21 cellular contexts compared by ENCODE assay signal in genomic region chr2:55957142-55957541, GRCh38. TPM values are rescaled to one million over a fixed set of nuclear protein-coding genes. Genes with fewer than 3 reads are reported as not detected.
DNase-seq lines count a peak whose midpoint lies in the region; ATAC-seq, FAIRE-seq and TF ChIP-seq lines count a peak whose summit lies in the region.
"Had no signal": no experiment of that assay in that cellular context is flagged by ENCODE, and none has a peak within 500 bp of the region (broad histone marks: within the 10 kb centered on the region; RNA-seq: fewer than 3 reads in every experiment).

No MANE protein-coding gene starts in this region.

- ATAC-seq in RWPE2 (ENCODE audit: low read depth) (no peak), HG02623 (IDR thresholded peaks at IDR 0.05; ENCODE audit: unreplicated experiment) (no peak)
- ATAC-seq: Panc1 had no signal

- H3K27ac ChIP-seq in RWPE2 (ENCODE audit: poor library complexity, severe bottlenecking) (peak overlapping the region; percentile 87), small intestine (ENCODE audit: low read depth in 1 of 2, low read length in 1 of 2) (no peak overlapping the region)
- H3K27ac ChIP-seq: C4-2B, HL-60, SK-N-MC had no signal

- DNase-seq in RWPE2 (ENCODE audit: low spot score) (no peak), astrocyte of the cerebellum (ENCODE audit: low read depth) (peak; percentile 57), fibroblast of peridontal ligament (ENCODE audit: extremely low read depth) (peak; percentile 18), renal cortical epithelial cell (ENCODE audit: low read depth) (peak; percentile 64), small intestine (no peak), NOMO-1 treated with DMSO at 0.1 percent for 48 hours (lab: John Stamatoyannopoulos, UW; ENCODE audit: unreplicated experiment) (no peak)
- DNase-seq: AML-193, DND-41, IMR-90, NCI-H1048, NCI-H1436, NCI-H1930, NCI-H345, NCI-H524 treated with DMSO at 0.1 percent for 48 hours, SHP77 had no signal

- FAIRE-seq in small intestine (lab: Jason Lieb, UNC) = no peak
- FAIRE-seq: G401.6 had no signal

- in situ Hi-C loops in astrocyte of the cerebellum (cut with HindIII; ENCODE audit: low sequenced_read_pairs) = no loop called here

- H3K27me3 ChIP-seq in RWPE2 (ENCODE audit: insufficient read depth, poor library complexity, severe bottlenecking) (no peaks in the 10 kb centered on the region), small intestine (ENCODE audit: control insufficient read depth in 2 of 2, insufficient read depth in 2 of 2, low read length in 2 of 2) (peaks cover 0 to 2% of the 10 kb centered on the region in 2 donors)

- H3K9me3 ChIP-seq in RWPE2 (ENCODE audit: severe bottlenecking) = no peaks in the 10 kb centered on the region
- H3K9me3 ChIP-seq in small intestine (ENCODE audit: control insufficient read depth, low read depth) = no peaks in the 10 kb centered on the region

- peaks cover 25% of the 10 kb centered on the region for H3K4me1 ChIP-seq in RWPE2 (ENCODE audit: insufficient read depth, poor library complexity, severe bottlenecking)
- no peaks in the 10 kb centered on the region for H3K4me1 ChIP-seq in small intestine (ENCODE audit: control insufficient read depth in 2 of 2, insufficient read depth in 1 of 2, low read depth in 1 of 2, low read length in 1 of 2)

- 64 to 79% (median 72%) methylated on average over 3 of the region's 3 CpGs for WGBS in small intestine, 3 donors

- H3K36me3 ChIP-seq in RWPE2 (ENCODE audit: low read depth) = no peaks in the 10 kb centered on the region
- no peaks in the 10 kb centered on the region for H3K36me3 ChIP-seq in small intestine (ENCODE audit: control insufficient read depth in 2 of 2, insufficient read depth in 2 of 2, low read length in 2 of 2)

- TF ChIP-seq CTCF in RWPE2 (IDR thresholded peaks at IDR 0.05; ENCODE audit: poor library complexity, severe bottlenecking) = no peak
- TF ChIP-seq CTCF in astrocyte of the cerebellum (IDR thresholded peaks at IDR 0.05; ENCODE audit: low read depth, low read length, missing control alignments) = no peak

- H3K4me3 ChIP-seq in RWPE2 (ENCODE audit: severe bottlenecking) (no peak overlapping the region), astrocyte of the cerebellum (ENCODE audit: low read depth, low read length) (no peak overlapping the region), small intestine (ENCODE audit: low read depth in 1 of 2, low read length in 2 of 2) (no peak overlapping the region)
- H3K4me3 ChIP-seq: SK-N-MC had no signal

RNA-seq across cellular contexts. Expression of gene EFEMP1, which starts 33.6 kb away (rescaled TPM):
- total RNA-seq in renal cortical epithelial cell = 155 and 330 TPM in 2 replicates
- polyA plus RNA-seq in small intestine = 10 to 100 TPM in 1 of 3 donors, 1 to 10 TPM in 1, under 1 TPM in 1; 0.89 to 50.1 (median 5.9) TPM

Comparison
In these comparisons a context has a peak if more than half of its experiments do, and no peak if none do; other contexts are left out.
1. DNase-seq: peak in astrocyte of the cerebellum (single experiment), fibroblast of peridontal ligament (single experiment) and renal cortical epithelial cell (single experiment); none in RWPE2 (single experiment), small intestine (single experiment) and NOMO-1 treated with DMSO at 0.1 percent for 48 hours (single experiment).